Comparison of ENCODE assay signal across 11 cellular contexts in genomic region chr21:38810034-38810825, GRCh38. TPM values are rescaled to one million over a fixed set of nuclear protein-coding genes. Genes with fewer than 3 reads are reported as not detected.
A peak's percentile ranks its signal among the peaks of the same experiment; 100 is the strongest.
DNase-seq lines count a peak whose midpoint lies in the region; ATAC-seq and TF ChIP-seq lines count a peak whose summit lies in the region.
"Had no signal": no experiment of that assay in that cellular context is flagged by ENCODE, and none has a peak within 500 bp of the region (broad histone marks: within the 10 kb centered on the region; RNA-seq: fewer than 3 reads in every experiment).

No MANE protein-coding gene starts in this region.

- no peaks in the 10 kb centered on the region for H3K27me3 ChIP-seq in GM23338 (ENCODE audit: insufficient read depth)
- no peaks in the 10 kb centered on the region for H3K27me3 ChIP-seq in skeletal muscle tissue (ENCODE audit: control insufficient read depth in 3 of 3, insufficient read depth in 3 of 3, low read length in 3 of 3)

- peak overlapping the region; percentile 25; the same call in 1 of the 3 replicates for H3K4me3 Mint-ChIP-seq in GM23338

- peaks cover 79% of the 10 kb centered on the region for H3K79me2 ChIP-seq in GM23338 (replicated peaks; ENCODE audit: insufficient read depth)

- TF ChIP-seq CTCF in GM23338 (conservative IDR thresholded peaks at IDR 0.05; ENCODE audit: low read depth in 2 of 2): no peak
- no peak for TF ChIP-seq CTCF in WI38 (IDR thresholded peaks at IDR 0.05; ENCODE audit: low read depth, low read length)
- no peak for TF ChIP-seq CTCF in fibroblast of pulmonary artery (IDR thresholded peaks at IDR 0.05; ENCODE audit: low read length, missing control alignments)

- H3K27me3 Mint-ChIP-seq in GM23338 (ENCODE audit: insufficient read depth, low read depth, poor library complexity): peaks cover 3% of the 10 kb centered on the region

- no peaks in the 10 kb centered on the region for H3K9me2 ChIP-seq in GM23338 (ENCODE audit: insufficient read depth)

- ATAC-seq in GM23338: no peak
- no peak for ATAC-seq in HG02885 (IDR thresholded peaks at IDR 0.05; ENCODE audit: poor library complexity, unreplicated experiment)
- no peak for ATAC-seq in sciatic nerve

- H4K20me1 ChIP-seq in GM23338 (replicated peaks; ENCODE audit: insufficient read depth): peaks cover 11% of the 10 kb centered on the region; the same call in 1 of the 2 replicates

- H3K4me1 ChIP-seq in GM23338 (ENCODE audit: insufficient read depth): peaks cover 73% of the 10 kb centered on the region
- peaks cover 11 to 34% (median 17%) of the 10 kb centered on the region in 3 donors for H3K4me1 ChIP-seq in skeletal muscle tissue (ENCODE audit: control insufficient read depth in 3 of 3, insufficient read depth in 3 of 3, low read length in 3 of 3)

- peaks cover 4% of the 10 kb centered on the region; the same call in 1 of the 2 replicates for H3F3A ChIP-seq in GM23338 (replicated peaks; ENCODE audit: low read depth)

- H3K27ac ChIP-seq in GM23338 (ENCODE audit: low read depth) (peak overlapping the region; percentile 43), skeletal muscle tissue (ENCODE audit: low read depth, low read length) (peak overlapping the region; percentile 66)
- H3K27ac ChIP-seq: WERI-Rb-1 had no signal

- H3K4me1 Mint-ChIP-seq in GM23338: peaks cover 66% of the 10 kb centered on the region

- H3K4me3 ChIP-seq in GM23338 (peak overlapping the region; percentile 26), WI38 (ENCODE audit: low read depth, low read length) (peak overlapping the region; percentile 97), fibroblast of pulmonary artery (replicated peaks; ENCODE audit: low read depth, low read length) (peak overlapping the region; percentile 78), skeletal muscle tissue (ENCODE audit: low read length in 3 of 3) (no peak overlapping the region)

- H3K4me2 ChIP-seq in GM23338: peak overlapping the region; percentile 86

- H3K36me3 ChIP-seq in GM23338 (ENCODE audit: insufficient read depth) (peaks cover 29% of the 10 kb centered on the region), skeletal muscle tissue (ENCODE audit: control insufficient read depth in 3 of 3, insufficient read depth in 3 of 3, low read length in 3 of 3) (peaks cover 40 to 48% (median 40%) of the 10 kb centered on the region in 3 donors)

- intact Hi-C loops in sciatic nerve (cut with DNase I): no loop called here

- no peaks in the 10 kb centered on the region for H3K9me3 ChIP-seq in skeletal muscle tissue (ENCODE audit: control insufficient read depth in 3 of 3, low read length in 3 of 3)

- H2AFZ ChIP-seq in GM23338: no peak overlapping the region

- DNase-seq in GM23338 (ENCODE audit: low spot score): no peak
- DNase-seq in fibroblast of pulmonary artery (ENCODE audit: low read depth): no peak
- DNase-seq in NCI-H2227 (lab: John Stamatoyannopoulos, UW; ENCODE audit: unreplicated experiment): no peak
- DNase-seq in GM19240 (ENCODE audit: insufficient read length, low spot score): no peak
- no peak for DNase-seq in sciatic nerve (ENCODE audit: low spot score)
- DNase-seq: activated effector memory CD4-positive, alpha-beta T cell treated with Interleukin-2 at 50 U/mL for 16 hours; NCI-H146; WERI-Rb-1 had no signal

- peak overlapping the region; percentile 93 for H3K27ac Mint-ChIP-seq in GM23338

- peaks cover 64% of the 10 kb centered on the region for H3K36me3 Mint-ChIP-seq in GM23338 (ENCODE audit: low read depth)

- no peaks in the 10 kb centered on the region; the same call in 1 of the 3 replicates for H3K9me3 Mint-ChIP-seq in GM23338

- no peak overlapping the region for H3K9ac ChIP-seq in skeletal muscle tissue (ENCODE audit: low read depth in 1 of 3, low read length in 3 of 3)

TF ChIP-seq in GM23338, 12 proteins besides CTCF, POLR2A, EP300 and RAD21 (continues in another document):
- no peak for TF ChIP-seq STAT1 (IDR thresholded peaks at IDR 0.05; ENCODE audit: unreplicated experiment)
- TF ChIP-seq ZNF462 (CRISPR knock-in tag; IDR thresholded peaks at IDR 0.05): no peak
- TF ChIP-seq ETS1 (IDR thresholded peaks at IDR 0.05): no peak
- TF ChIP-seq CREB1 (CRISPR knock-in tag; IDR thresholded peaks at IDR 0.05; ENCODE audit: low read depth): no peak

RNA-seq across cellular contexts. Expression of gene ETS2, which starts 4.5 kb away (rescaled TPM):
- total RNA-seq in GM23338 (2014; rRNA removed; shearing (Covaris generic)): 35.5 and 36.8 TPM in 2 replicates
- 17.9 and 19.5 TPM in 2 replicates for polyA plus RNA-seq in GM23338 (2016; fragmentation: Nextera tagmentation; extraction: Ambion mirVana)
- total RNA-seq in skeletal muscle tissue (20.9 TPM), sciatic nerve (139 TPM)

Comparison
In these comparisons a context has a peak if more than half of its experiments do, and no peak if none do; other contexts are left out.
1. H3K4me3 ChIP-seq: peak in GM23338 (single experiment), WI38 (single experiment) and fibroblast of pulmonary artery (single experiment); none in skeletal muscle tissue (0 of 3).